Comparison of ENCODE assay signal across 12 cellular contexts in the genomic region with DNA sequence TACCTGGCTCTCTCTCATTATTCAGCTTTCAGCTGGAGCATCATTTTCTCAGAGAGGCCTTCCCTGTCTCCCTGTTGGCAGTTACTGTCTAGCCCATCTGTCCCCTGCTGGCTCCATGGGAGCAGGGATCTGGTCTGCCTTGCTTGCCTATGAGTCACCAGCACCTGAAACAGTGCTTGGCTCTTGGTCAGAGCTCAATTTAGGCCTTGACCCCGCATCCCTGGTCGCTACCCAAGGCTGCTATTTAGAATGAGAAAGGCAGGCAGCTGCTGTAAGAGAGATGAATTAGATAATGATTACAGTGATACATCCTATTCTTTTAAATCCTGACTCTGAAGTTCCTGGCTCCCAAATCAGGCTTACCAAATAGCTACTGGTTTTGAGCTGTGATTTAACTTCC. TPM values are rescaled to one million over a fixed set of nuclear protein-coding genes. Genes with fewer than 3 reads are reported as not detected.
DNase-seq lines count a peak whose midpoint lies in the region; ATAC-seq and TF ChIP-seq lines count a peak whose summit lies in the region.
"Had no signal": no experiment of that assay in that cellular context is flagged by ENCODE, and none has a peak within 500 bp of the region (broad histone marks: within the 10 kb centered on the region; RNA-seq: fewer than 3 reads in every experiment).

No MANE protein-coding gene starts in this region.

- peaks cover 3% of the 10 kb centered on the region for H3K27me3 Mint-ChIP-seq in nephron (ENCODE audit: low read depth)
- no peaks in the 10 kb centered on the region for H3K27me3 Mint-ChIP-seq in activated CD4-positive, alpha-beta T cell treated with anti-CD3 and anti-CD28 coated beads for 36 hours
- H3K27me3 Mint-ChIP-seq: activated naive CD4-positive, alpha-beta T cell treated with anti-CD3 and anti-CD28 coated beads, Interleukin-2, amount 50 U/mL, for 24 hours had no signal

- ATAC-seq in activated CD4-positive, alpha-beta T cell treated with anti-CD3 and anti-CD28 coated beads for 36 hours = no peak
- no peak for ATAC-seq in GM21447 (IDR thresholded peaks at IDR 0.05; ENCODE audit: unreplicated experiment)
- ATAC-seq: esophagus mucosa had no signal

- no peak for TF ChIP-seq CTCF in nephron (IDR thresholded peaks at IDR 0.05; ENCODE audit: unreplicated experiment in 3 of 3)

- H3K4me3 Mint-ChIP-seq in nephron = peak overlapping the region in 1 of 3 experiments; percentile 21
- no peak overlapping the region for H3K4me3 Mint-ChIP-seq in activated CD4-positive, alpha-beta T cell treated with anti-CD3 and anti-CD28 coated beads for 36 hours
- H3K4me3 Mint-ChIP-seq: activated naive CD4-positive, alpha-beta T cell treated with anti-CD3 and anti-CD28 coated beads, Interleukin-2, amount 50 U/mL, for 24 hours had no signal

- no peaks in the 10 kb centered on the region for H3K36me3 Mint-ChIP-seq in nephron (ENCODE audit: low read depth)
- H3K36me3 Mint-ChIP-seq in activated CD4-positive, alpha-beta T cell treated with anti-CD3 and anti-CD28 coated beads for 36 hours (ENCODE audit: low read depth) = no peaks in the 10 kb centered on the region
- H3K36me3 Mint-ChIP-seq: activated naive CD4-positive, alpha-beta T cell treated with anti-CD3 and anti-CD28 coated beads, Interleukin-2, amount 50 U/mL, for 24 hours had no signal

- peaks cover 23% of the 10 kb centered on the region for H3K4me1 Mint-ChIP-seq in nephron
- H3K4me1 Mint-ChIP-seq in activated CD4-positive, alpha-beta T cell treated with anti-CD3 and anti-CD28 coated beads for 36 hours = no peaks in the 10 kb centered on the region
- H3K4me1 Mint-ChIP-seq: activated naive CD4-positive, alpha-beta T cell treated with anti-CD3 and anti-CD28 coated beads, Interleukin-2, amount 50 U/mL, for 24 hours had no signal

- POLR2A ChIA-PET in activated CD4-positive, alpha-beta T cell treated with anti-CD3 and anti-CD28 coated beads for 36 hours (lab: Charles Lee) = no interaction called here

- peak overlapping the region; percentile 28 to 53 (median 35) for H3K27ac Mint-ChIP-seq in nephron
- H3K27ac Mint-ChIP-seq in activated CD4-positive, alpha-beta T cell treated with anti-CD3 and anti-CD28 coated beads for 36 hours = no peak overlapping the region
- H3K27ac Mint-ChIP-seq: activated naive CD4-positive, alpha-beta T cell treated with anti-CD3 and anti-CD28 coated beads, Interleukin-2, amount 50 U/mL, for 24 hours had no signal

- CTCF ChIA-PET in activated CD4-positive, alpha-beta T cell treated with anti-CD3 and anti-CD28 coated beads for 36 hours (lab: Charles Lee) = interaction anchor here (0.6 kb wide), 1 partner anchor 465 kb away, joined by 3 read pairs; no protein-coding TSS in a partner anchor

- intact Hi-C loops in activated CD4-positive, alpha-beta T cell treated with anti-CD3 and anti-CD28 coated beads for 36 hours (cut with DNase I, micrococcal nuclease) = no loop called here

- DNase-seq in Daoy (ENCODE audit: low read depth) = peak; percentile 27
- peak; percentile 86 for DNase-seq in M059J (ENCODE audit: low read depth)
- DNase-seq in astrocyte of the hippocampus (ENCODE audit: low read depth, low spot score) = peak; percentile 47
- no peak for DNase-seq in activated CD4-positive, alpha-beta T cell treated with anti-CD3 and anti-CD28 coated beads for 36 hours
- no peak for DNase-seq in activated CD4-positive, alpha-beta T cell treated with anti-CD3 and anti-CD28 coated beads, Interleukin-2, amount 50 U/mL, for 1 hour
- no peak for DNase-seq in NCI-H345 (lab: John Stamatoyannopoulos, UW)
- DNase-seq: activated CD8-positive, alpha-beta memory T cell treated with anti-CD3 and anti-CD28 coated beads for 24 hours; Karpas-422 had no signal

- no peaks in the 10 kb centered on the region for H3K9me3 Mint-ChIP-seq in nephron
- no peaks in the 10 kb centered on the region for H3K9me3 Mint-ChIP-seq in activated CD4-positive, alpha-beta T cell treated with anti-CD3 and anti-CD28 coated beads for 36 hours (ENCODE audit: low read depth)
- H3K9me3 Mint-ChIP-seq: activated naive CD4-positive, alpha-beta T cell treated with anti-CD3 and anti-CD28 coated beads, Interleukin-2, amount 50 U/mL, for 24 hours had no signal

RNA-seq across cellular contexts. Expression of gene KCNE4, which starts 32.9 kb away (rescaled TPM):
- total RNA-seq in Daoy (2014; rRNA removed; shearing (Covaris generic)) = 0.77 and 2.0 TPM in 2 replicates
- 11.4 and 14.5 TPM in 2 replicates for total RNA-seq in M059J (2014; rRNA removed; shearing (Covaris generic))
- total RNA-seq in activated CD4-positive, alpha-beta T cell treated with anti-CD3 and anti-CD28 coated beads for 36 hours = not detected

Comparison
In these comparisons a context has a peak if more than half of its experiments do, and no peak if none do; other contexts are left out.
1. DNase-seq: peak in Daoy (single experiment), M059J (single experiment) and astrocyte of the hippocampus (single experiment); none in activated CD4-positive, alpha-beta T cell treated with anti-CD3 and anti-CD28 coated beads for 36 hours (single experiment), activated CD4-positive, alpha-beta T cell treated with anti-CD3 and anti-CD28 coated beads, Interleukin-2, amount 50 U/mL, for 1 hour (single experiment) and NCI-H345 (single experiment).